In the genomic region with DNA sequence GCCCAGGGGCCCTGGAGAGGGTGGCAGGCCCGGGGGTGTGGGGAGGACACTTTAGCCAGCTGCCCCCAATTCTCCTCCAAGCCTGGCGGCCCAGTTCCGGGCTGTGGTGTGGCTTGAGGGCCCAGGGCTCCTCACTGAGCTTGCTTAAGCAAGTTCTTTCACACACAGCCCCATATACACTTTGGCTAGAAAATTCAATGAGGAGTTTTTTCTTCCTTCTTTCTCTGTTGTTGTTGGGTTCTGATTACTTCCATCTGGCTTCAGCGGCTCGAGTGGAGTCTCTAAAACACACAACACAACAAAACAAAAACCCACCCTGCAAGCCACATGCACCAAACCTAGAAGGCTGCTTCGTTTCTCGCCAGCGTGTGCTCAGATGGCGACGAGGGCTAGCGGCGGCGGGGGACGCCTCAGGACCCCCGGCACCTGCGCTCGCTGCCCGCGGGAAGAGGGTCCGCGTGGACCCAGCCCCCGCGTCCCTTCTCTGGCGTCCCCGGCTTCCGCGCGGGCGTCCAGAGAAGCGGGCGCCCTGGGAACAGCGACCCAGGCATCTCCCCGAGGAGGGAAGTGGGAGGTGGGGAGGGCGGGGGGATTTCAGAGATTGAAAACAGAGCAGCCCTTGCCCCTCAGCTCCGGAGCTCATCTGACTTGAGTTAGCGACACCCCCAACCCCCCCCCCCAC, we compare ENCODE assay signal across 8 cellular contexts. TPM values are rescaled to one million over a fixed set of nuclear protein-coding genes. Genes with fewer than 3 reads are reported as not detected.
A peak's percentile ranks its signal among the peaks of the same experiment; 100 is the strongest.
DNase-seq lines count a peak whose midpoint lies in the region; ATAC-seq and TF ChIP-seq lines count a peak whose summit lies in the region.

No MANE protein-coding gene starts in this region.

- no peaks in the 10 kb centered on the region for H3K9me3 Mint-ChIP-seq in activated naive CD4-positive, alpha-beta T cell treated with anti-CD3 and anti-CD28 coated beads, Interleukin-2, amount 50 U/mL, for 72 hours

- no peak for ATAC-seq in GM18909 (IDR thresholded peaks at IDR 0.05; ENCODE audit: poor library complexity, unreplicated experiment)
- ATAC-seq in activated naive CD4-positive, alpha-beta T cell treated with anti-CD3 and anti-CD28 coated beads, Interleukin-2, amount 50 U/mL, for 72 hours = no peak

- H3K4me1 ChIP-seq in HEK293 (ENCODE audit: control insufficient read depth, insufficient read depth, low read length) (peaks cover 20% of the 10 kb centered on the region), spleen (peaks cover 3 to 42% (median 25%) of the 10 kb centered on the region in 6 donors)

- intact Hi-C loops in spleen (cut with DNase I; ENCODE audit: low total_unique reads) = no loop called here

- peak overlapping the region; percentile 93; the same call in 1 of the 2 replicates for H3K27ac ChIP-seq in HEK293 (ENCODE audit: extremely low read depth, low read depth, low read length)
- H3K27ac ChIP-seq in spleen = peak overlapping the region in 1 of 8 donors; percentile 81

- TF ChIP-seq POLR2A in spleen (IDR thresholded peaks at IDR 0.05) = no peak

- CTCF ChIA-PET in HEK293 (lab: Yijun Ruan, JAX) = interaction anchor here (1.0 to 1.9 kb wide), 5 partner anchors 24 to 335 kb away, joined by 3 to 6 read pairs (median 4); no protein-coding TSS in a partner anchor

- H3K36me3 Mint-ChIP-seq in activated naive CD4-positive, alpha-beta T cell treated with anti-CD3 and anti-CD28 coated beads, Interleukin-2, amount 50 U/mL, for 72 hours = no peaks in the 10 kb centered on the region

- TF ChIP-seq CTCF in HEK293 (tag by site-specific recombination; IDR thresholded peaks at IDR 0.05) (no peak), astrocyte of the cerebellum (IDR thresholded peaks at IDR 0.05; ENCODE audit: low read depth, low read length, missing control alignments) (no peak), spleen (IDR thresholded peaks at IDR 0.05 in 8 of 11, conservative IDR thresholded peaks at IDR 0.05 in 3 of 11) (no peak)

- no peaks in the 10 kb centered on the region for H3K36me3 ChIP-seq in HEK293 (ENCODE audit: control insufficient read depth in 2 of 2, insufficient read depth in 1 of 2, low read length in 2 of 2)
- no peaks in the 10 kb centered on the region for H3K36me3 ChIP-seq in spleen

- WGBS in spleen, 5 donors = 19 to 25% (median 23%) methylated on average over 34 to 36 of the region's 36 CpGs

- H3K27me3 ChIP-seq in spleen (replicated peaks in 1 of 7) = peaks cover 0 to 96% (median 56%) of the 10 kb centered on the region in 7 donors

- no peak overlapping the region for H3K27ac Mint-ChIP-seq in activated naive CD4-positive, alpha-beta T cell treated with anti-CD3 and anti-CD28 coated beads, Interleukin-2, amount 50 U/mL, for 72 hours

- peak overlapping the region; percentile 69 for H3K4me3 ChIP-seq in HEK293 (ENCODE audit: low read depth, low read length)
- H3K4me3 ChIP-seq in astrocyte of the cerebellum (ENCODE audit: low read depth, low read length) = peak overlapping the region; percentile 66
- H3K4me3 ChIP-seq in spleen = peak overlapping the region in 3 of 8 donors; percentile 44 to 67 (median 51)

- DNase-seq in astrocyte of the cerebellum (ENCODE audit: low read depth) (no peak), left kidney (ENCODE audit: low read depth, low spot score) (peak; percentile 73), spleen (peak; percentile 59), SIG-M5 treated with dmso at 0.1 percent for 504 hours (lab: John Stamatoyannopoulos, UW; ENCODE audit: unreplicated experiment) (no peak), NCI-H2227 treated with DMSO at 0.1 percent for 48 hours (lab: John Stamatoyannopoulos, UW) (no peak)
- no peak for DNase-seq in activated naive CD4-positive, alpha-beta T cell treated with anti-CD3 and anti-CD28 coated beads, Interleukin-2, amount 50 U/mL, for 72 hours (ENCODE audit: low spot score in 2 of 2)

- H3K9me3 ChIP-seq in HEK293 (ENCODE audit: control insufficient read depth, insufficient read depth, low read depth, low read length) (no peaks in the 10 kb centered on the region), spleen (no peaks in the 10 kb centered on the region)

- POLR2A ChIA-PET in HEK293 (lab: Yijun Ruan, JAX) = interaction anchor here (0.5 to 1.7 kb wide), 4 partner anchors 22 to 340 kb away, joined by 3 to 5 read pairs (median 3); no protein-coding TSS in a partner anchor

- in situ Hi-C loops in astrocyte of the cerebellum (cut with HindIII; ENCODE audit: low sequenced_read_pairs) = loop anchor here (10.0 kb wide), 1 partner anchor 50 kb away; no protein-coding TSS in a partner anchor

TF ChIP-seq in HEK293, 187 proteins besides CTCF, POLR2A, EP300 and RAD21 (continues in another document):
- TF ChIP-seq, protein P1, sequence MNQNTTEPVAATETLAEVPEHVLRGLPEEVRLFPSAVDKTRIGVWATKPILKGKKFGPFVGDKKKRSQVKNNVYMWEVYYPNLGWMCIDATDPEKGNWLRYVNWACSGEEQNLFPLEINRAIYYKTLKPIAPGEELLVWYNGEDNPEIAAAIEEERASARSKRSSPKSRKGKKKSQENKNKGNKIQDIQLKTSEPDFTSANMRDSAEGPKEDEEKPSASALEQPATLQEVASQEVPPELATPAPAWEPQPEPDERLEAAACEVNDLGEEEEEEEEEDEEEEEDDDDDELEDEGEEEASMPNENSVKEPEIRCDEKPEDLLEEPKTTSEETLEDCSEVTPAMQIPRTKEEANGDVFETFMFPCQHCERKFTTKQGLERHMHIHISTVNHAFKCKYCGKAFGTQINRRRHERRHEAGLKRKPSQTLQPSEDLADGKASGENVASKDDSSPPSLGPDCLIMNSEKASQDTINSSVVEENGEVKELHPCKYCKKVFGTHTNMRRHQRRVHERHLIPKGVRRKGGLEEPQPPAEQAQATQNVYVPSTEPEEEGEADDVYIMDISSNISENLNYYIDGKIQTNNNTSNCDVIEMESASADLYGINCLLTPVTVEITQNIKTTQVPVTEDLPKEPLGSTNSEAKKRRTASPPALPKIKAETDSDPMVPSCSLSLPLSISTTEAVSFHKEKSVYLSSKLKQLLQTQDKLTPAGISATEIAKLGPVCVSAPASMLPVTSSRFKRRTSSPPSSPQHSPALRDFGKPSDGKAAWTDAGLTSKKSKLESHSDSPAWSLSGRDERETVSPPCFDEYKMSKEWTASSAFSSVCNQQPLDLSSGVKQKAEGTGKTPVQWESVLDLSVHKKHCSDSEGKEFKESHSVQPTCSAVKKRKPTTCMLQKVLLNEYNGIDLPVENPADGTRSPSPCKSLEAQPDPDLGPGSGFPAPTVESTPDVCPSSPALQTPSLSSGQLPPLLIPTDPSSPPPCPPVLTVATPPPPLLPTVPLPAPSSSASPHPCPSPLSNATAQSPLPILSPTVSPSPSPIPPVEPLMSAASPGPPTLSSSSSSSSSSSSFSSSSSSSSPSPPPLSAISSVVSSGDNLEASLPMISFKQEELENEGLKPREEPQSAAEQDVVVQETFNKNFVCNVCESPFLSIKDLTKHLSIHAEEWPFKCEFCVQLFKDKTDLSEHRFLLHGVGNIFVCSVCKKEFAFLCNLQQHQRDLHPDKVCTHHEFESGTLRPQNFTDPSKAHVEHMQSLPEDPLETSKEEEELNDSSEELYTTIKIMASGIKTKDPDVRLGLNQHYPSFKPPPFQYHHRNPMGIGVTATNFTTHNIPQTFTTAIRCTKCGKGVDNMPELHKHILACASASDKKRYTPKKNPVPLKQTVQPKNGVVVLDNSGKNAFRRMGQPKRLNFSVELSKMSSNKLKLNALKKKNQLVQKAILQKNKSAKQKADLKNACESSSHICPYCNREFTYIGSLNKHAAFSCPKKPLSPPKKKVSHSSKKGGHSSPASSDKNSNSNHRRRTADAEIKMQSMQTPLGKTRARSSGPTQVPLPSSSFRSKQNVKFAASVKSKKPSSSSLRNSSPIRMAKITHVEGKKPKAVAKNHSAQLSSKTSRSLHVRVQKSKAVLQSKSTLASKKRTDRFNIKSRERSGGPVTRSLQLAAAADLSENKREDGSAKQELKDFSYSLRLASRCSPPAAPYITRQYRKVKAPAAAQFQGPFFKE (tag by site-specific recombination; IDR thresholded peaks at IDR 0.05; ENCODE audit: borderline replicate concordance) = no peak
- TF ChIP-seq ZNF48 (tag by site-specific recombination; IDR thresholded peaks at IDR 0.05) = no peak
- TF ChIP-seq, protein P2, sequence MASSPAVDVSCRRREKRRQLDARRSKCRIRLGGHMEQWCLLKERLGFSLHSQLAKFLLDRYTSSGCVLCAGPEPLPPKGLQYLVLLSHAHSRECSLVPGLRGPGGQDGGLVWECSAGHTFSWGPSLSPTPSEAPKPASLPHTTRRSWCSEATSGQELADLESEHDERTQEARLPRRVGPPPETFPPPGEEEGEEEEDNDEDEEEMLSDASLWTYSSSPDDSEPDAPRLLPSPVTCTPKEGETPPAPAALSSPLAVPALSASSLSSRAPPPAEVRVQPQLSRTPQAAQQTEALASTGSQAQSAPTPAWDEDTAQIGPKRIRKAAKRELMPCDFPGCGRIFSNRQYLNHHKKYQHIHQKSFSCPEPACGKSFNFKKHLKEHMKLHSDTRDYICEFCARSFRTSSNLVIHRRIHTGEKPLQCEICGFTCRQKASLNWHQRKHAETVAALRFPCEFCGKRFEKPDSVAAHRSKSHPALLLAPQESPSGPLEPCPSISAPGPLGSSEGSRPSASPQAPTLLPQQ (tag by site-specific recombination; IDR thresholded peaks at IDR 0.05) = no peak
- TF ChIP-seq ZNF837 (tag by site-specific recombination; IDR thresholded peaks at IDR 0.05) = no peak
- no peak for TF ChIP-seq ZSCAN16 (tag by site-specific recombination; IDR thresholded peaks at IDR 0.05)
- no peak for TF ChIP-seq ZNF211 (tag by site-specific recombination; IDR thresholded peaks at IDR 0.05; ENCODE audit: low read depth)
- TF ChIP-seq, protein P3, sequence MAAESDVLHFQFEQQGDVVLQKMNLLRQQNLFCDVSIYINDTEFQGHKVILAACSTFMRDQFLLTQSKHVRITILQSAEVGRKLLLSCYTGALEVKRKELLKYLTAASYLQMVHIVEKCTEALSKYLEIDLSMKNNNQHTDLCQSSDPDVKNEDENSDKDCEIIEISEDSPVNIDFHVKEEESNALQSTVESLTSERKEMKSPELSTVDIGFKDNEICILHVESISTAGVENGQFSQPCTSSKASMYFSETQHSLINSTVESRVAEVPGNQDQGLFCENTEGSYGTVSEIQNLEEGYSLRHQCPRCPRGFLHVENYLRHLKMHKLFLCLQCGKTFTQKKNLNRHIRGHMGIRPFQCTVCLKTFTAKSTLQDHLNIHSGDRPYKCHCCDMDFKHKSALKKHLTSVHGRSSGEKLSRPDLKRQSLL (tag by site-specific recombination; IDR thresholded peaks at IDR 0.05) = no peak
- no peak for TF ChIP-seq ZNF433 (tag by site-specific recombination; IDR thresholded peaks at IDR 0.05; ENCODE audit: low read depth)
- no peak for TF ChIP-seq ZNF768 (tag by site-specific recombination; IDR thresholded peaks at IDR 0.05)
- TF ChIP-seq ZNF112 (tag by site-specific recombination; IDR thresholded peaks at IDR 0.05) = no peak

RNA-seq across cellular contexts. Expression of a gene that starts 0.6 kb away (rescaled TPM):
- 10 to 100 TPM in 1 of 7 donors, 1 to 10 TPM in 5, under 1 TPM in 1; 0.51 to 10.6 (median 1.7) TPM for total RNA-seq in spleen
- polyA plus RNA-seq in spleen = under 1 TPM; 0.22 to 0.32 (median 0.23) TPM
- not detected for total RNA-seq in activated naive CD4-positive, alpha-beta T cell treated with anti-CD3 and anti-CD28 coated beads, Interleukin-2, amount 50 U/mL, for 72 hours

Comparison
In these comparisons a context has a peak if more than half of its experiments do, and no peak if none do; other contexts are left out.
1. DNase-seq: peak in left kidney (single experiment) and spleen (single experiment); none in astrocyte of the cerebellum (single experiment), SIG-M5 treated with dmso at 0.1 percent for 504 hours (single experiment), activated naive CD4-positive, alpha-beta T cell treated with anti-CD3 and anti-CD28 coated beads, Interleukin-2, amount 50 U/mL, for 72 hours (0 of 2) and NCI-H2227 treated with DMSO at 0.1 percent for 48 hours (single experiment).